Comparison of ENCODE assay signal across 34 cellular contexts in genomic region chr17:78086740-78087139, GRCh38. TPM values are rescaled to one million over a fixed set of nuclear protein-coding genes. Genes with fewer than 3 reads are reported as not detected.
"Had no signal": no experiment of that assay in that cellular context is flagged by ENCODE, and none has a peak within 500 bp of the region (broad histone marks: within the 10 kb centered on the region; RNA-seq: fewer than 3 reads in every experiment).

No MANE protein-coding gene starts in this region.

- H3K4me1 Mint-ChIP-seq: activated T-helper 17 cell treated with anti-CD3 and anti-CD28 coated beads, Interleukin-2, amount 50 U/mL, for 72 hours had no signal

- H3K4me1 ChIP-seq: SJCRH30 had no signal

- H3K36me3 ChIP-seq: brain microvascular endothelial cell had no signal

- H3K4me3 Mint-ChIP-seq: activated CD4-positive, alpha-beta T cell treated with anti-CD3 and anti-CD28 coated beads, Interleukin-2, amount 10 ng/mL, durations not matched to agents 24 days and 14 days; activated CD8-positive, alpha-beta T cell treated with anti-CD3 and anti-CD28 coated beads for 36 hours; activated T-helper 17 cell treated with anti-CD3 and anti-CD28 coated beads, Interleukin-2, amount 50 U/mL, for 72 hours had no signal

- H3K9me3 ChIP-seq: SJCRH30 had no signal

- H3K27me3 ChIP-seq: brain microvascular endothelial cell, SJCRH30 had no signal

- H3K4me3 ChIP-seq: SJCRH30, SK-N-MC had no signal

- H3K9me3 Mint-ChIP-seq: activated CD4-positive, alpha-beta T cell treated with anti-CD3 and anti-CD28 coated beads, Interleukin-2, amount 10 ng/mL, durations not matched to agents 24 days and 14 days; activated CD8-positive, alpha-beta T cell treated with anti-CD3 and anti-CD28 coated beads for 36 hours; activated naive CD4-positive, alpha-beta T cell treated with anti-CD3 and anti-CD28 coated beads, Interleukin-2, amount 50 U/mL, for 72 hours; activated T-helper 17 cell treated with anti-CD3 and anti-CD28 coated beads, Interleukin-2, amount 50 U/mL, for 72 hours had no signal

- H3K27ac ChIP-seq: brain microvascular endothelial cell, SJCRH30, SK-N-MC, WERI-Rb-1 had no signal

- DNase-seq: activated CD4-positive, alpha-beta T cell treated with anti-CD3 and anti-CD28 coated beads, Interleukin-2, amount 10 ng/mL, durations not matched to agents 24 days and 14 days; activated CD4-positive, alpha-beta T cell treated with anti-CD3 and anti-CD28 coated beads, Interleukin-2, amount 50 U/mL, for 4 hours; activated CD8-positive, alpha-beta T cell treated with anti-CD3 and anti-CD28 coated beads for 36 hours; activated effector memory CD4-positive, alpha-beta T cell treated with anti-CD3 and anti-CD28 coated beads, Interleukin-2, amount 50 U/mL, for 16 hours; activated naive CD4-positive, alpha-beta T cell; activated T-cell treated with anti-CD3 and anti-CD28 coated beads for 4 hours; activated T-cell treated with anti-CD3 and anti-CD28 coated beads, Interleukin-2, amount 50 U/mL, for 48 hours; amniotic stem cell; aorta; brain microvascular endothelial cell; central memory CD4-positive, alpha-beta T cell; Karpas-422; KBM-7; NCI-H1105; NCI-H1417 treated with DMSO at 0.1 percent for 48 hours; NCI-H187 treated with DMSO at 0.1 percent for 48 hours; NCI-H2081; NCI-H226; NCI-H446 treated with DMSO at 0.1 percent for 48 hours; NCI-H524 treated with DMSO at 0.1 percent for 48 hours; SHP77; SJCRH30; T1000; WERI-Rb-1 had no signal

- ATAC-seq: activated CD8-positive, alpha-beta T cell treated with anti-CD3 and anti-CD28 coated beads for 36 hours; activated naive CD4-positive, alpha-beta T cell treated with anti-CD3 and anti-CD28 coated beads, Interleukin-2, amount 50 U/mL, for 72 hours; activated T-helper 17 cell treated with anti-CD3 and anti-CD28 coated beads, Interleukin-2, amount 50 U/mL, for 72 hours; Panc1 had no signal

- H3K27me3 Mint-ChIP-seq: activated CD4-positive, alpha-beta T cell treated with anti-CD3 and anti-CD28 coated beads, Interleukin-2, amount 10 ng/mL, durations not matched to agents 24 days and 14 days; activated CD8-positive, alpha-beta T cell treated with anti-CD3 and anti-CD28 coated beads for 36 hours; activated T-helper 17 cell treated with anti-CD3 and anti-CD28 coated beads, Interleukin-2, amount 50 U/mL, for 72 hours had no signal

- H3K27ac Mint-ChIP-seq: activated CD4-positive, alpha-beta T cell treated with anti-CD3 and anti-CD28 coated beads, Interleukin-2, amount 10 ng/mL, durations not matched to agents 24 days and 14 days; activated CD8-positive, alpha-beta T cell treated with anti-CD3 and anti-CD28 coated beads for 36 hours had no signal

RNA-seq across cellular contexts. Expression of gene TMC6, which starts 41.8 kb away (rescaled TPM):
- total RNA-seq: RPMI7951 had no signal

RNA-seq across cellular contexts. Expression of gene TMC8, which starts 43.8 kb away (rescaled TPM):
- total RNA-seq: MCF 10A, RPMI7951 had no signal

RNA-seq across cellular contexts. Expression of gene C17orf99, which starts 59.4 kb away (rescaled TPM):
- total RNA-seq: activated CD4-positive, alpha-beta T cell treated with anti-CD3 and anti-CD28 coated beads, Interleukin-2, amount 10 ng/mL, durations not matched to agents 24 days and 14 days; activated CD8-positive, alpha-beta memory T cell treated with anti-CD3 and anti-CD28 coated beads for 36 hours; activated naive CD4-positive, alpha-beta T cell treated with anti-CD3 and anti-CD28 coated beads, Interleukin-2, amount 50 U/mL, for 72 hours; aorta; chondrocyte; MCF 10A; RPMI7951; SJCRH30; T-helper 1 cell treated with Interleukin-12 subunit alpha and Interleukin-12 subunit beta and Interleukin-4 antibody, amounts not matched to agents 30 ng/mL and 1 ng/mL, for 36 hours; T-helper 2 cell treated with Interferon-gamma antibody and Interleukin-4, amounts not matched to agents 100 ng/mL and 5 ng/mL, for 36 hours had no signal
